Comparison of ENCODE assay signal across 18 cellular contexts in genomic region chr20:4226330-4227084, GRCh38. TPM values are rescaled to one million over a fixed set of nuclear protein-coding genes. Genes with fewer than 3 reads are reported as not detected.
DNase-seq lines count a peak whose midpoint lies in the region; ATAC-seq and TF ChIP-seq lines count a peak whose summit lies in the region.
"Had no signal": no experiment of that assay in that cellular context is flagged by ENCODE, and none has a peak within 500 bp of the region (broad histone marks: within the 10 kb centered on the region; RNA-seq: fewer than 3 reads in every experiment).

No MANE protein-coding gene starts in this region.

- DNase-seq in DMS 273 (lab: John Stamatoyannopoulos, UW; ENCODE audit: unreplicated experiment) (peak; percentile 62), DMS 273 treated with DMSO at 0.1 percent for 48 hours (lab: John Stamatoyannopoulos, UW) (no peak), SJCRH30 (no peak), fibroblast of lung (ENCODE audit: low read depth in 2 of 2) (no peak), AG20443 (ENCODE audit: low spot score) (no peak), A172 (ENCODE audit: low spot score) (no peak)
- DNase-seq: activated CD4-positive, alpha-beta T cell treated with anti-CD3 and anti-CD28 coated beads, Interleukin-2, amount 10 ng/mL, durations not matched to agents 7 days and 5 days; activated CD8-positive, alpha-beta memory T cell treated with anti-CD3 and anti-CD28 coated beads, Interleukin-2, amount 50 U/mL, for 4 hours; activated effector memory CD4-positive, alpha-beta T cell treated with Interleukin-2 at 50 U/mL for 16 hours; midbrain; NCI-H1417 had no signal

- no peaks in the 10 kb centered on the region for H4K20me1 ChIP-seq in fibroblast of lung (ENCODE audit: control insufficient read depth, extremely low read depth, insufficient read depth, low read length)

- H3K4me2 ChIP-seq in fibroblast of lung (ENCODE audit: extremely low read depth, insufficient read depth, low read length), result peak overlapping the region; percentile 30

- no peaks in the 10 kb centered on the region for H3K36me3 ChIP-seq in SJCRH30
- no peaks in the 10 kb centered on the region for H3K36me3 ChIP-seq in fibroblast of lung (ENCODE audit: control insufficient read depth, insufficient read depth, low read length)
- H3K36me3 ChIP-seq in stomach smooth muscle (ENCODE audit: control insufficient read depth in 2 of 2, insufficient read depth in 2 of 2, low read length in 2 of 2), result no peaks in the 10 kb centered on the region

- H2AFZ ChIP-seq in fibroblast of lung (ENCODE audit: low read length), result no peak overlapping the region

- H3K9me3 ChIP-seq in SJCRH30 (replicated peaks), result no peaks in the 10 kb centered on the region
- no peaks in the 10 kb centered on the region for H3K9me3 ChIP-seq in fibroblast of lung (ENCODE audit: control insufficient read depth, insufficient read depth, low read depth, low read length)
- no peaks in the 10 kb centered on the region for H3K9me3 ChIP-seq in stomach smooth muscle (ENCODE audit: control insufficient read depth in 2 of 2, low read length in 2 of 2)

- peaks cover 10% of the 10 kb centered on the region for H3K4me1 ChIP-seq in SJCRH30
- H3K4me1 ChIP-seq in fibroblast of lung (ENCODE audit: control insufficient read depth, extremely low read depth, insufficient read depth, low read length), result peaks cover 26% of the 10 kb centered on the region
- H3K4me1 ChIP-seq in stomach smooth muscle (ENCODE audit: control insufficient read depth, insufficient read depth, low read length), result peaks cover 47% of the 10 kb centered on the region
- H3K4me1 ChIP-seq: foreskin keratinocyte had no signal

- H3K4me3 ChIP-seq in SJCRH30 (no peak overlapping the region), fibroblast of lung (replicated peaks in 1 of 4; ENCODE audit: control extremely low read depth in 1 of 4, insufficient read depth in 1 of 4, low read depth in 3 of 4, low read length in 4 of 4) (no peak overlapping the region), stomach smooth muscle (ENCODE audit: low read length in 2 of 2) (peak overlapping the region in 1 of 2 donors; percentile 15)

- no peak for ATAC-seq in HG02852 (IDR thresholded peaks at IDR 0.05; ENCODE audit: unreplicated experiment)

- H3K79me2 ChIP-seq in fibroblast of lung (ENCODE audit: control insufficient read depth, insufficient read depth, low read length), result no peaks in the 10 kb centered on the region

- no peaks in the 10 kb centered on the region for H3K27me3 ChIP-seq in SJCRH30
- H3K27me3 ChIP-seq in fibroblast of lung (ENCODE audit: control insufficient read depth, insufficient read depth, low read length), result peaks cover 4% of the 10 kb centered on the region
- H3K27me3 ChIP-seq in stomach smooth muscle (ENCODE audit: control insufficient read depth in 1 of 2, insufficient read depth in 2 of 2, low read length in 2 of 2), result peaks cover 0 to 3% of the 10 kb centered on the region in 2 donors

- TF ChIP-seq CTCF in fibroblast of lung (conservative IDR thresholded peaks at IDR 0.05 in 1 of 2, IDR thresholded peaks at IDR 0.05 in 1 of 2; ENCODE audit: low read depth in 1 of 2, low read length in 2 of 2), result no peak

- H3K9ac ChIP-seq in fibroblast of lung (ENCODE audit: insufficient read depth, low read length) (no peak overlapping the region), stomach smooth muscle (ENCODE audit: low read length in 2 of 2) (no peak overlapping the region)

- H3K27ac ChIP-seq in SJCRH30 (peak overlapping the region; percentile 45), fibroblast of lung (ENCODE audit: insufficient read depth, low read length) (peak overlapping the region; percentile 50), stomach smooth muscle (ENCODE audit: low read length) (peak overlapping the region; percentile 31)
- H3K27ac ChIP-seq: 22Rv1, C4-2B, foreskin keratinocyte had no signal

RNA-seq across cellular contexts. Expression of gene ADRA1D, which starts 22.6 kb away (rescaled TPM):
- total RNA-seq in SJCRH30 (2014; rRNA removed; shearing (Covaris generic)), result not detected in 2 replicates
- total RNA-seq in fibroblast of lung, result 0.26 and 0.83 TPM in 2 replicates
- polyA plus RNA-seq in fibroblast of lung, result 1.4 and 12.9 TPM in 2 replicates
- polyA plus RNA-seq in fibroblast of lung (2012), result 3.3 and 29.8 TPM in 2 replicates
- 5.1 and 27.9 TPM in 2 replicates for polyA minus RNA-seq in fibroblast of lung (ENCODE audit: low replicate concordance)
- 1.9 and 2.2 TPM in 2 replicates for total RNA-seq in A172 (2014; rRNA removed; shearing (Covaris generic))
- total RNA-seq: activated CD4-positive, alpha-beta T cell treated with anti-CD3 and anti-CD28 coated beads, Interleukin-2, amount 10 ng/mL, durations not matched to agents 7 days and 5 days; foreskin keratinocyte; HT1080; subcutaneous adipose tissue had no signal
